26 cellular contexts compared by ENCODE assay signal in genomic region chr5:61869333-61869732, GRCh38.
"Had no signal": no experiment of that assay in that cellular context is flagged by ENCODE, and none has a peak within 500 bp of the region (broad histone marks: within the 10 kb centered on the region; RNA-seq: fewer than 3 reads in every experiment).

No MANE protein-coding gene starts in this region.

- H3K27ac ChIP-seq: stomach, suprapubic skin, testis, thoracic aorta, thyroid gland, tibial artery, tibial nerve, transverse colon, upper lobe of left lung, upper lobe of right lung, uterus, vagina had no signal

- H3K4me3 ChIP-seq: stomach, suprapubic skin, testis, thoracic aorta, thyroid gland, tibial artery, tibial nerve, transverse colon, upper lobe of left lung, upper lobe of right lung, uterus, vagina had no signal

- ATAC-seq: stimulated activated effector memory CD8-positive, alpha-beta T cell treated with anti-CD3 and anti-CD28 coated beads, Interleukin-12 subunit alpha, Interleukin-12 subunit beta, amount 100 ng/mL, for 72 hours; stimulated activated memory B cell treated with anti-CD40 and anti-IgM and Interleukin-4, amounts not matched to agents 10 μg/mL and 1 μg/mL and 100 μg/mL, for 72 hours; stimulated activated naive B cell treated with anti-CD40 and anti-IgM and Interleukin-4, amounts not matched to agents 10 μg/mL and 1 μg/mL and 100 μg/mL, for 72 hours; stimulated activated naive CD8-positive, alpha-beta T cell treated with anti-CD3 and anti-CD28 coated beads, Interleukin-15, amount 100 ng/mL, for 72 hours; stimulated activated naive CD8-positive, alpha-beta T cell treated with anti-CD3 and anti-CD28 coated beads, Interleukin-15, Interleukin-2, amounts not matched to agents 100 U/mL and 50 U/mL, for 24 hours; upper lobe of right lung had no signal

- H3K9me3 ChIP-seq: suprapubic skin, testis, thoracic aorta, thyroid gland, transverse colon, upper lobe of right lung, uterus, vagina had no signal

- H3K4me1 ChIP-seq: stomach, suprapubic skin, testis, thyroid gland, tibial artery, tibial nerve, transverse colon, upper lobe of left lung, upper lobe of right lung, uterus, vagina had no signal

- H3K36me3 ChIP-seq: stomach, suprapubic skin, thoracic aorta, thyroid gland, tibial artery, tibial nerve, transverse colon, upper lobe of left lung, upper lobe of right lung, uterus, vagina had no signal

- DNase-seq: stimulated activated CD4-positive, alpha-beta T cell treated with anti-CD3 and anti-CD28 coated beads, Interleukin-2, amount 100 ng/mL, for 48 hours; stimulated activated CD4-positive, alpha-beta T cell treated with anti-CD3 and anti-CD28 coated beads, Interleukin-4, amount 100 ng/mL, for 1 hour; stimulated activated CD4-positive, alpha-beta T cell treated with anti-CD3 and anti-CD28 coated beads, Interleukin-4, amount 100 ng/mL, for 24 hours; stimulated activated CD4-positive, alpha-beta T cell treated with anti-CD3 and anti-CD28 coated beads, Interleukin-4, amount 100 ng/mL, for 4 hours; stimulated activated CD8-positive, alpha-beta memory T cell treated with anti-CD3 and anti-CD28 coated beads, Interleukin-4, amount 100 ng/mL, for 48 hours; stimulated activated naive B cell treated with anti-CD40 and anti-IgM and Interleukin-4, amounts not matched to agents 10 μg/mL and 1 μg/mL and 100 μg/mL, for 72 hours; stimulated activated naive CD4-positive, alpha-beta T cell; stimulated activated naive CD4-positive, alpha-beta T cell treated with Interleukin-2 at 50 U/mL for 16 hours; stimulated activated naive CD8-positive, alpha-beta T cell treated with anti-CD3 and anti-CD28 coated beads, Interleukin-15, amount 100 ng/mL, for 72 hours; stimulated activated naive CD8-positive, alpha-beta T cell treated with anti-CD3 and anti-CD28 coated beads, Interleukin-15, Interleukin-2, amounts not matched to agents 100 U/mL and 50 U/mL, for 24 hours; stomach; substantia nigra; testis; thyroid gland; tibial artery; transverse colon; trophoblast cell; upper lobe of left lung; upper lobe of right lung; uterus had no signal

- H3K27me3 ChIP-seq: stomach, suprapubic skin, testis, thyroid gland, tibial artery, tibial nerve, transverse colon, upper lobe of left lung, upper lobe of right lung, uterus, vagina had no signal
